21 cellular contexts compared by ENCODE assay signal in the genomic region with DNA sequence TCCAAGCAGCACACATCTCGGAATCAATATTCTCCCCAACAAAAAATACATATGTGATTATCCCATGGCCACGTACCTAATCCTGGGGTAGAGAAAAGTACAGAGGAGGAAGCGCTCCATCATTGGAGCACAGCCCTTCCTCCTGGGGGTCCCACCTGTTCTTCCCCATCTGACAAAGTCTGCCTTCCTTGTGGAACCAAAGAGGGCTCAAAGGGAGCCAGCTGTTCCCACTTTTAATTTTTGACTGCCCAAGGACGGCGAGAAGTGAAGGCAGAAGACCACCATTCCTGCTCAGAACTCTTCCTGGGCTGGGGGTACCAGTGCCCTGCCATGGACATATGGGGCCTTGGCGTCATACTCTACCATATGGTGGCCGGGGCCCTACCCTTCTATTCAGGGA. TPM values are rescaled to one million over a fixed set of nuclear protein-coding genes. Genes with fewer than 3 reads are reported as not detected.
DNase-seq lines count a peak whose midpoint lies in the region; ATAC-seq and TF ChIP-seq lines count a peak whose summit lies in the region.
"Had no signal": no experiment of that assay in that cellular context is flagged by ENCODE, and none has a peak within 500 bp of the region (broad histone marks: within the 10 kb centered on the region; RNA-seq: fewer than 3 reads in every experiment).

No MANE protein-coding gene starts in this region.

- peaks cover 9 to 39% of the 10 kb centered on the region in 2 donors for H3K4me1 ChIP-seq in ascending aorta

- intact Hi-C loops in ascending aorta (cut with DNase I): loop anchor here (5.0 to 10.0 kb wide), 3 partner anchors 167 to 615 kb away; a partner anchor contains a TSS

- H3K4me1 Mint-ChIP-seq in activated naive CD8-positive, alpha-beta T cell treated with anti-CD3 and anti-CD28 coated beads, Interleukin-2, amount 10 ng/mL, durations not matched to agents 7 days and 5 days: peaks cover 14% of the 10 kb centered on the region
- H3K4me1 Mint-ChIP-seq in activated naive CD8-positive, alpha-beta T cell treated with anti-CD3 and anti-CD28 coated beads, Interleukin-2, amount 50 U/mL, for 24 hours: peaks cover 18% of the 10 kb centered on the region
- H3K4me1 Mint-ChIP-seq in naive thymus-derived CD8-positive, alpha-beta T cell: peaks cover 8 to 23% (median 21%) of the 10 kb centered on the region in 4 donors
- H3K4me1 Mint-ChIP-seq in type B pancreatic cell (ENCODE audit: unreplicated experiment): peaks cover 16% of the 10 kb centered on the region

- peaks cover 7% of the 10 kb centered on the region for H3K27me3 Mint-ChIP-seq in activated naive CD8-positive, alpha-beta T cell treated with anti-CD3 and anti-CD28 coated beads, Interleukin-2, amount 10 ng/mL, durations not matched to agents 7 days and 5 days
- H3K27me3 Mint-ChIP-seq in activated naive CD8-positive, alpha-beta T cell treated with anti-CD3 and anti-CD28 coated beads, Interleukin-2, amount 50 U/mL, for 24 hours: peaks cover 9% of the 10 kb centered on the region
- H3K27me3 Mint-ChIP-seq in naive thymus-derived CD8-positive, alpha-beta T cell: peaks cover 0 to 12% (median 5%) of the 10 kb centered on the region in 5 donors
- no peaks in the 10 kb centered on the region for H3K27me3 Mint-ChIP-seq in type B pancreatic cell

- no peak for TF ChIP-seq CTCF in ascending aorta (IDR thresholded peaks at IDR 0.05)
- TF ChIP-seq CTCF in type B pancreatic cell (conservative IDR thresholded peaks at IDR 0.05): no peak

- no peaks in the 10 kb centered on the region for H3K27me3 ChIP-seq in ascending aorta
- H3K27me3 ChIP-seq: tibial nerve had no signal

- H3K9me3 ChIP-seq in ascending aorta: no peaks in the 10 kb centered on the region
- H3K9me3 ChIP-seq: tibial nerve had no signal

- H3K36me3 ChIP-seq in ascending aorta: no peaks in the 10 kb centered on the region
- H3K36me3 ChIP-seq: tibial nerve, WERI-Rb-1 had no signal

- POLR2A ChIA-PET in activated naive CD8-positive, alpha-beta T cell treated with anti-CD3 and anti-CD28 coated beads, Interleukin-2, amount 10 ng/mL, durations not matched to agents 7 days and 5 days (lab: Charles Lee): interaction anchor here (0.6 kb wide), 1 partner anchor 236 kb away, joined by 3 read pairs; a partner anchor contains a TSS
- POLR2A ChIA-PET in naive thymus-derived CD8-positive, alpha-beta T cell (lab: Charles Lee): no interaction called here

- no peaks in the 10 kb centered on the region for H3K36me3 Mint-ChIP-seq in activated naive CD8-positive, alpha-beta T cell treated with anti-CD3 and anti-CD28 coated beads, Interleukin-2, amount 10 ng/mL, durations not matched to agents 7 days and 5 days
- H3K36me3 Mint-ChIP-seq in activated naive CD8-positive, alpha-beta T cell treated with anti-CD3 and anti-CD28 coated beads, Interleukin-2, amount 50 U/mL, for 24 hours (ENCODE audit: low read depth): no peaks in the 10 kb centered on the region
- H3K36me3 Mint-ChIP-seq in naive thymus-derived CD8-positive, alpha-beta T cell: peaks cover 0 to under 1% (median 0%) of the 10 kb centered on the region in 3 donors
- H3K36me3 Mint-ChIP-seq in type B pancreatic cell: no peaks in the 10 kb centered on the region

- ATAC-seq in activated naive CD8-positive, alpha-beta T cell treated with anti-CD3 and anti-CD28 coated beads, Interleukin-2, amount 10 ng/mL, durations not matched to agents 7 days and 5 days (ENCODE audit: low read depth): no peak
- no peak for ATAC-seq in activated naive CD8-positive, alpha-beta T cell treated with anti-CD3 and anti-CD28 coated beads, Interleukin-2, amount 50 U/mL, for 24 hours
- no peak for ATAC-seq in naive thymus-derived CD8-positive, alpha-beta T cell
- ATAC-seq: Right ventricle myocardium inferior; stimulated activated naive CD8-positive, alpha-beta T cell treated with anti-CD3 and anti-CD28 coated beads, Interleukin-15, Interleukin-2, amounts not matched to agents 100 U/mL and 50 U/mL, for 24 hours had no signal

- peak overlapping the region; percentile 28 for H3K4me3 Mint-ChIP-seq in activated naive CD8-positive, alpha-beta T cell treated with anti-CD3 and anti-CD28 coated beads, Interleukin-2, amount 10 ng/mL, durations not matched to agents 7 days and 5 days
- no peak overlapping the region for H3K4me3 Mint-ChIP-seq in activated naive CD8-positive, alpha-beta T cell treated with anti-CD3 and anti-CD28 coated beads, Interleukin-2, amount 50 U/mL, for 24 hours
- peak overlapping the region; percentile 6 to 82 (median 68) for H3K4me3 Mint-ChIP-seq in naive thymus-derived CD8-positive, alpha-beta T cell
- H3K4me3 Mint-ChIP-seq in type B pancreatic cell: peak overlapping the region; percentile 78

- H3K27ac ChIP-seq in ascending aorta: peak overlapping the region; percentile 52 to 78
- H3K27ac ChIP-seq: KMS-11, WERI-Rb-1 had no signal

- DNase-seq in activated naive CD8-positive, alpha-beta T cell treated with anti-CD3 and anti-CD28 coated beads, Interleukin-2, amount 10 ng/mL, durations not matched to agents 7 days and 5 days: no peak
- DNase-seq in activated naive CD8-positive, alpha-beta T cell treated with anti-CD3 and anti-CD28 coated beads, Interleukin-2, amount 50 U/mL, for 24 hours: no peak
- DNase-seq in ascending aorta (ENCODE audit: low spot score in 2 of 2): no peak
- DNase-seq in naive thymus-derived CD8-positive, alpha-beta T cell: no peak
- peak; percentile 27 for DNase-seq in type B pancreatic cell (ENCODE audit: extremely low spot score, unreplicated experiment)
- no peak for DNase-seq in AG20443 (ENCODE audit: low spot score)
- no peak for DNase-seq in SKM-1 (lab: John Stamatoyannopoulos, UW; ENCODE audit: unreplicated experiment)
- DNase-seq in stimulated activated CD4-positive, alpha-beta T cell treated with anti-CD3 and anti-CD28 coated beads, Interleukin-15, amount 100 ng/mL, for 24 hours: no peak
- DNase-seq: DND-41; HCEC 1CT; NCI-H1092; NCI-H1930; NCI-H226; NCI-H774; stimulated activated CD4-positive, alpha-beta T cell treated with anti-CD3 and anti-CD28 coated beads, Interleukin-2, amount 100 ng/mL, for 24 hours; stimulated activated naive CD8-positive, alpha-beta T cell treated with anti-CD3 and anti-CD28 coated beads, Interleukin-15, Interleukin-2, amounts not matched to agents 100 U/mL and 50 U/mL, for 24 hours; WERI-Rb-1 had no signal

- H3K9me3 Mint-ChIP-seq in activated naive CD8-positive, alpha-beta T cell treated with anti-CD3 and anti-CD28 coated beads, Interleukin-2, amount 10 ng/mL, durations not matched to agents 7 days and 5 days: no peaks in the 10 kb centered on the region
- H3K9me3 Mint-ChIP-seq in activated naive CD8-positive, alpha-beta T cell treated with anti-CD3 and anti-CD28 coated beads, Interleukin-2, amount 50 U/mL, for 24 hours: no peaks in the 10 kb centered on the region
- no peaks in the 10 kb centered on the region for H3K9me3 Mint-ChIP-seq in naive thymus-derived CD8-positive, alpha-beta T cell
- no peaks in the 10 kb centered on the region for H3K9me3 Mint-ChIP-seq in type B pancreatic cell

- H3K4me3 ChIP-seq in ascending aorta: no peak overlapping the region
- H3K4me3 ChIP-seq: lung had no signal

- H3K27ac Mint-ChIP-seq in activated naive CD8-positive, alpha-beta T cell treated with anti-CD3 and anti-CD28 coated beads, Interleukin-2, amount 10 ng/mL, durations not matched to agents 7 days and 5 days: no peak overlapping the region
- no peak overlapping the region for H3K27ac Mint-ChIP-seq in activated naive CD8-positive, alpha-beta T cell treated with anti-CD3 and anti-CD28 coated beads, Interleukin-2, amount 50 U/mL, for 24 hours
- H3K27ac Mint-ChIP-seq in naive thymus-derived CD8-positive, alpha-beta T cell: peak overlapping the region in 1 of 10 donors; percentile 76
- H3K27ac Mint-ChIP-seq in type B pancreatic cell: no peak overlapping the region

RNA-seq across cellular contexts. Expression of a gene that starts 14.1 kb away (rescaled TPM):
- 10 to 100 TPM; 57.9 to 78.8 TPM for total RNA-seq in activated naive CD8-positive, alpha-beta T cell treated with anti-CD3 and anti-CD28 coated beads, Interleukin-2, amount 10 ng/mL, durations not matched to agents 7 days and 5 days
- total RNA-seq in ascending aorta (54.6 TPM), type B pancreatic cell (ENCODE audit: low replicate concordance) (17.7 and 38.0 TPM in 2 replicates)
- 10 to 100 TPM; 21.5 to 25.5 TPM for total RNA-seq in naive thymus-derived CD8-positive, alpha-beta T cell
- 1 to 10 TPM; 3.9 to 5.6 (median 4.7) TPM for polyA plus RNA-seq in naive thymus-derived CD8-positive, alpha-beta T cell

RNA-seq across cellular contexts. Expression of a gene that starts 25.5 kb away (rescaled TPM):
- 10 to 100 TPM; 42.0 to 49.8 TPM for total RNA-seq in activated naive CD8-positive, alpha-beta T cell treated with anti-CD3 and anti-CD28 coated beads, Interleukin-2, amount 10 ng/mL, durations not matched to agents 7 days and 5 days
- total RNA-seq in ascending aorta (12.3 TPM), type B pancreatic cell (ENCODE audit: low replicate concordance) (51.8 and 71.9 TPM in 2 replicates)
- total RNA-seq in naive thymus-derived CD8-positive, alpha-beta T cell: 10 to 100 TPM; 31.3 to 35.6 TPM
- polyA plus RNA-seq in naive thymus-derived CD8-positive, alpha-beta T cell: 10 to 100 TPM; 52.6 to 61.5 (median 55.4) TPM

RNA-seq across cellular contexts. Expression of a gene that starts 59.9 kb away (rescaled TPM):
- total RNA-seq in activated naive CD8-positive, alpha-beta T cell treated with anti-CD3 and anti-CD28 coated beads, Interleukin-2, amount 10 ng/mL, durations not matched to agents 7 days and 5 days: 1 to 10 TPM; 5.3 to 5.9 TPM
- 1.1 TPM for total RNA-seq in ascending aorta
- 1 to 10 TPM; 5.5 to 6.3 TPM for total RNA-seq in naive thymus-derived CD8-positive, alpha-beta T cell
- polyA plus RNA-seq in naive thymus-derived CD8-positive, alpha-beta T cell: 1 to 10 TPM; 2.2 to 4.4 (median 3.1) TPM
- 8.2 and 11.3 TPM in 2 replicates for total RNA-seq in type B pancreatic cell (ENCODE audit: low replicate concordance)
